Comparison of ENCODE assay signal across 31 cellular contexts in the genomic region with DNA sequence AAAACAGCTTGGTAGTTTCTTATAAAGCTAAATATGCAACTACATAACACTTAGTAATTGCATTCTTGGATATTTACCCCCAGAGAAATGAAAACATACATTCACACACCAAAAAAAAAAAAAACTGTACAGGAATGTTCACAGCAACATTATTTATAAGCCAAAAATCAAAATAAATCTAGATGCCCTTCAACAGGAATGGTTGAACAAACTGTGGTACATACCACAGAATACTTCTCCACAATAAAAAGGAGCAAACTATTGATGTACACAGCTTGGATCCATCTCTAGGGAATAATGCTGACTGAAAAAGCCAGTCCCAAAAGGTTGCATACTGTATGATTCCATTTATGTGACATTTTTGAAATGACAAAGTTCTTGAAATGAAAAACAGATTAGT.
"Had no signal": no experiment of that assay in that cellular context is flagged by ENCODE, and none has a peak within 500 bp of the region (broad histone marks: within the 10 kb centered on the region; RNA-seq: fewer than 3 reads in every experiment).

No MANE protein-coding gene starts in this region.

- H3K9me3 ChIP-seq: esophagus muscularis mucosa, gastrocnemius medialis had no signal

- DNase-seq: activated B cell treated with CpG ODN at 0.5 μM for 24 hours; activated CD4-positive, alpha-beta T cell treated with anti-CD3 and anti-CD28 coated beads for 48 hours; activated CD4-positive, alpha-beta T cell treated with anti-CD3 and anti-CD28 coated beads, Interleukin-2, amount 50 U/mL, for 1 hour; activated CD4-positive, alpha-beta T cell treated with anti-CD3 and anti-CD28 coated beads, Interleukin-2, amount 50 U/mL, for 48 hours; activated CD8-positive, alpha-beta memory T cell treated with anti-CD3 and anti-CD28 coated beads for 24 hours; activated CD8-positive, alpha-beta T cell treated with anti-CD3 and anti-CD28 coated beads for 36 hours; activated effector memory CD4-positive, alpha-beta T cell treated with Interleukin-2 at 50 U/mL for 16 hours; activated gamma-delta T cell treated with Interleukin-2 at 50 U/mL for 16 hours; activated naive CD4-positive, alpha-beta T cell treated with anti-CD3 and anti-CD28 coated beads, Interleukin-2, amount 50 U/mL, for 16 hours; activated naive CD4-positive, alpha-beta T cell treated with Interleukin-2 at 50 U/mL for 16 hours; activated T-cell treated with anti-CD3 and anti-CD28 coated beads, Interleukin-2, amount 50 U/mL, for 4 hours; amniotic stem cell; anterior cingulate cortex; brain microvascular endothelial cell; cortex of kidney; dermis blood vessel endothelial cell; effector CD4-positive, alpha-beta T cell; effector memory CD8-positive, alpha-beta T cell; erythroblast; foreskin keratinocyte; gastrocnemius medialis; glutamatergic neuron; heart left ventricle; T1000; WERI-Rb-1 had no signal

- H3K4me3 Mint-ChIP-seq: activated B cell treated with CpG ODN at 0.5 μM for 24 hours; activated CD8-positive, alpha-beta T cell treated with anti-CD3 and anti-CD28 coated beads for 36 hours; activated naive CD8-positive, alpha-beta T cell; activated T-cell treated with anti-CD3 and anti-CD28 coated beads, Interleukin-2, amount 50 U/mL, for 4 hours; activated T-helper 17 cell treated with anti-CD3 and anti-CD28 coated beads, Interleukin-2, amount 50 U/mL, for 72 hours; central memory CD8-positive, alpha-beta T cell; effector memory CD8-positive, alpha-beta T cell; T-helper 1 cell treated with Interleukin-12 subunit alpha and Interleukin-12 subunit beta and Interleukin-4 antibody, amounts not matched to agents 30 μg/mL and 1 μg/mL, for 36 hours had no signal

- H3K4me3 ChIP-seq: esophagus muscularis mucosa, gastrocnemius medialis, heart left ventricle had no signal

- H3K9me3 Mint-ChIP-seq: activated B cell treated with CpG ODN at 0.5 μM for 24 hours; activated CD8-positive, alpha-beta T cell treated with anti-CD3 and anti-CD28 coated beads for 36 hours; activated T-cell treated with anti-CD3 and anti-CD28 coated beads, Interleukin-2, amount 50 U/mL, for 4 hours; activated T-helper 17 cell treated with anti-CD3 and anti-CD28 coated beads, Interleukin-2, amount 50 U/mL, for 72 hours; central memory CD8-positive, alpha-beta T cell; effector memory CD8-positive, alpha-beta T cell had no signal

- H3K4me1 Mint-ChIP-seq: activated B cell treated with CpG ODN at 0.5 μM for 24 hours; activated T-helper 17 cell treated with anti-CD3 and anti-CD28 coated beads, Interleukin-2, amount 50 U/mL, for 72 hours; central memory CD8-positive, alpha-beta T cell had no signal

- H3K4me1 ChIP-seq: esophagus muscularis mucosa, foreskin keratinocyte had no signal

- H3K27ac Mint-ChIP-seq: activated B cell treated with CpG ODN at 0.5 μM for 24 hours; activated CD8-positive, alpha-beta T cell treated with anti-CD3 and anti-CD28 coated beads for 36 hours; activated naive CD8-positive, alpha-beta T cell; activated T-helper 17 cell treated with anti-CD3 and anti-CD28 coated beads, Interleukin-2, amount 50 U/mL, for 72 hours; effector memory CD8-positive, alpha-beta T cell; T-helper 1 cell treated with Interleukin-12 subunit alpha and Interleukin-12 subunit beta and Interleukin-4 antibody, amounts not matched to agents 30 μg/mL and 1 μg/mL, for 36 hours had no signal

- H3K36me3 ChIP-seq: brain microvascular endothelial cell, esophagus muscularis mucosa, gastrocnemius medialis, heart left ventricle, WERI-Rb-1 had no signal

- H3K27me3 ChIP-seq: brain microvascular endothelial cell, esophagus muscularis mucosa, foreskin keratinocyte, gastrocnemius medialis, heart left ventricle had no signal

- ATAC-seq: activated CD4-positive, CD25-positive, alpha-beta regulatory T cell treated with anti-CD3 and anti-CD28 coated beads, Interleukin-2, amount 50 U/mL, for 24 hours; activated CD8-positive, alpha-beta T cell treated with anti-CD3 and anti-CD28 coated beads for 36 hours; activated T-cell treated with anti-CD3 and anti-CD28 coated beads, Interleukin-2, amount 50 U/mL, for 4 hours; activated T-helper 17 cell treated with anti-CD3 and anti-CD28 coated beads, Interleukin-2, amount 50 U/mL, for 72 hours; effector memory CD8-positive, alpha-beta T cell; foreskin keratinocyte; gastrocnemius medialis; heart left ventricle had no signal

- H3K36me3 Mint-ChIP-seq: activated naive CD8-positive, alpha-beta T cell had no signal
